21 cellular contexts compared by ENCODE assay signal in the genomic region with DNA sequence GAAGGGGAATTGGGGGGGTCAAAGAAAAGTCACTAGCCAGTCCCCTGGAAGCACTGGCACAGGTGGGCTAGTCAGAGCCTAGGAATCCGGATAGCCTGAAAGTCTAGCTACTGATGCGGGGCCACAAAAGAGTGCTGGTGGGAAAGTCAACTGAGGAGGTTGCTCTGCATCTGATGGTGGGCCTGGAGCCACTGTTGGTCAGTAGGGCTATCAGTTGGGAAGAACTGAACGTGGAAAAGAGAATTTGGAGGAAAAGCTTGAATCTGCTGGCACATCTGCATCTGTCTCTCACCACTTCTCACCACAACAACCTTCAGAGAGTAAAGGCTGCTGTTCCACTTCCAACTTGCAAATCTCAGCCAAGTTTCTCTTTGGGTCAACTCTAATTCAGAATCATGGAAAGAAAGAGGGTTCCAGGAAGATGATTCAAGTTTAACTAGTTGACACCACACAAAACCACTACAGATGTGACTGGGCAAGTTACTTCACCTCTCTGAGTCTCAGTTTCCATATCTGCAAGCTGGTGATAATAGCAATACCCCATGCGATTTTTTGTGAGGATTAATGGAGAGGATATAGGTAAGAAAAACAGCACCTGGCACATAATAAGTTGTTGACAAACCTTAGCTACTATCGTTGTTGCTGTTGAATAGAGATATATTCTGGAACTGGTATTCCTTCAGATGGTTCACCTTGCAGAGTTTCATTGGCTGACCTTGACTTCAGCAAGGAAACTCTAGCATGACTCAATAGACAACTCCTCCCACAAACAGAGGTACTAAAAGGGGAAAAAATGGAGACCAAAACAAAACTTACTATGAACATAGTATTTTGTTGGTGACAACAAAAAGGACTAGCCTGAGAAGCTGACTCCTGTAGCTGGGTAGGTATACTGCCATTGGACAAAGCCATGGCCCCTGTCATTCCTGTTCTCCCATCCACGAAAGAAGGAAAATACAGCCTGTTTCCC.
DNase-seq lines count a peak whose midpoint lies in the region; ATAC-seq, FAIRE-seq and TF ChIP-seq lines count a peak whose summit lies in the region.
"Had no signal": no experiment of that assay in that cellular context is flagged by ENCODE, and none has a peak within 500 bp of the region (broad histone marks: within the 10 kb centered on the region; RNA-seq: fewer than 3 reads in every experiment).

No MANE protein-coding gene starts in this region.

- peaks cover 31% of the 10 kb centered on the region for H3K36me3 Mint-ChIP-seq in activated CD8-positive, alpha-beta memory T cell treated with anti-CD3 and anti-CD28 coated beads, Interleukin-2, amount 10 ng/mL, durations not matched to agents 7 days and 5 days
- H3K36me3 Mint-ChIP-seq: CD4-positive, alpha-beta memory T cell had no signal

- no peak overlapping the region for H3K9ac ChIP-seq in K562 (ENCODE audit: insufficient read depth in 1 of 2, low read depth in 2 of 2, low read length in 2 of 2)
- H3K9ac ChIP-seq: parathyroid adenoma had no signal

- ATAC-seq in activated CD8-positive, alpha-beta memory T cell treated with anti-CD3 and anti-CD28 coated beads, Interleukin-2, amount 10 ng/mL, durations not matched to agents 7 days and 5 days, result peak; percentile 68
- ATAC-seq in GM21390 (IDR thresholded peaks at IDR 0.05; ENCODE audit: unreplicated experiment) (peak; percentile 40), HG03175 (IDR thresholded peaks at IDR 0.05; ENCODE audit: unreplicated experiment) (peak; percentile 27), K562 (no peak), HG03095 (IDR thresholded peaks at IDR 0.05; ENCODE audit: unreplicated experiment) (no peak)
- ATAC-seq: effector memory CD8-positive, alpha-beta T cell had no signal

- CTCF ChIA-PET in activated CD8-positive, alpha-beta memory T cell treated with anti-CD3 and anti-CD28 coated beads, Interleukin-2, amount 10 ng/mL, durations not matched to agents 7 days and 5 days (lab: Charles Lee), result interaction anchor here (0.9 kb wide), 1 partner anchor 12 kb away, joined by 4 read pairs; no protein-coding TSS in a partner anchor
- CTCF ChIA-PET in K562 (lab: Yijun Ruan, JAX; ENCODE audit: low intra/inter-chr PET ratio), result no interaction called here

- peaks cover 8% of the 10 kb centered on the region for H3K9me3 Mint-ChIP-seq in activated CD8-positive, alpha-beta memory T cell treated with anti-CD3 and anti-CD28 coated beads, Interleukin-2, amount 10 ng/mL, durations not matched to agents 7 days and 5 days (ENCODE audit: low read depth)
- H3K9me3 Mint-ChIP-seq: HFFc6 had no signal

- no peaks in the 10 kb centered on the region for H3K79me2 ChIP-seq in K562 (ENCODE audit: control insufficient read depth, insufficient read depth, low read length)
- H3K79me2 ChIP-seq: parathyroid adenoma had no signal

- no peaks in the 10 kb centered on the region for H3K4me1 ChIP-seq in K562 (replicated peaks in 1 of 2; ENCODE audit: control insufficient read depth in 2 of 2, insufficient read depth in 2 of 2, low read length in 2 of 2)
- H3K4me1 ChIP-seq: left ventricle myocardium inferior, parathyroid adenoma, SJCRH30 had no signal

- H3K27me3 ChIP-seq in K562 (ENCODE audit: control insufficient read depth in 2 of 2, insufficient read depth in 2 of 2, low read length in 2 of 2), result no peaks in the 10 kb centered on the region
- H3K27me3 ChIP-seq: SJCRH30 had no signal

- H3K36me3 ChIP-seq in K562 (ENCODE audit: control insufficient read depth, insufficient read depth, low read length), result no peaks in the 10 kb centered on the region
- H3K36me3 ChIP-seq: left ventricle myocardium inferior, SJCRH30 had no signal

- no peak for TF ChIP-seq CTCF in K562 (IDR thresholded peaks at IDR 0.05 in 2 of 3, conservative IDR thresholded peaks at IDR 0.05 in 1 of 3; ENCODE audit: insufficient read depth in 2 of 3, low read depth in 1 of 3, low read length in 3 of 3)

- WGBS in K562 (ENCODE audit: insufficient coverage, low coverage, missing lambda C conversion rate), result 3% methylated on average over 6 of the region's 6 CpGs

- peaks cover 61% of the 10 kb centered on the region for H3K4me1 Mint-ChIP-seq in activated CD8-positive, alpha-beta memory T cell treated with anti-CD3 and anti-CD28 coated beads, Interleukin-2, amount 10 ng/mL, durations not matched to agents 7 days and 5 days

- H3K9me1 ChIP-seq in K562 (ENCODE audit: control insufficient read depth, insufficient read depth, low read length), result no peaks in the 10 kb centered on the region

- H3K27me3 Mint-ChIP-seq in activated CD8-positive, alpha-beta memory T cell treated with anti-CD3 and anti-CD28 coated beads, Interleukin-2, amount 10 ng/mL, durations not matched to agents 7 days and 5 days, result no peaks in the 10 kb centered on the region
- H3K27me3 Mint-ChIP-seq: CD4-positive, alpha-beta memory T cell; effector memory CD8-positive, alpha-beta T cell had no signal

- no peak overlapping the region for H3K27ac ChIP-seq in K562 (ENCODE audit: extremely low read depth, low read depth, low read length)
- H3K27ac ChIP-seq: left ventricle myocardium inferior, parathyroid adenoma, SJCRH30, skin epidermis had no signal

- H3K4me3 Mint-ChIP-seq in activated CD8-positive, alpha-beta memory T cell treated with anti-CD3 and anti-CD28 coated beads, Interleukin-2, amount 10 ng/mL, durations not matched to agents 7 days and 5 days, result no peak overlapping the region
- H3K4me3 Mint-ChIP-seq: CD4-positive, alpha-beta memory T cell; effector memory CD8-positive, alpha-beta T cell; HFFc6 had no signal

- no peak for TF ChIP-seq EP300 in K562 (IDR thresholded peaks at IDR 0.05; ENCODE audit: low read length)

- H3K27ac Mint-ChIP-seq in activated CD8-positive, alpha-beta memory T cell treated with anti-CD3 and anti-CD28 coated beads, Interleukin-2, amount 10 ng/mL, durations not matched to agents 7 days and 5 days, result peak overlapping the region; percentile 76
- H3K27ac Mint-ChIP-seq: effector memory CD8-positive, alpha-beta T cell; HFFc6 had no signal

- H3K9me3 ChIP-seq in K562 (replicated peaks; ENCODE audit: control insufficient read depth, insufficient read depth, low read depth, low read length), result no peaks in the 10 kb centered on the region
- H3K9me3 ChIP-seq: left ventricle myocardium inferior, SJCRH30 had no signal

- intact Hi-C loops in K562 (cut with micrococcal nuclease) (no loop called here), cardiac septum (cut with DNase I) (no loop called here)

- FAIRE-seq in K562 (lab: Jason Lieb, UNC), result no peak

- POLR2A ChIA-PET in K562 (lab: Yijun Ruan, JAX), result no interaction called here

- no peak overlapping the region for H3K4me3 ChIP-seq in K562
- H3K4me3 ChIP-seq: left ventricle myocardium inferior, SJCRH30, skin epidermis had no signal

- no peak overlapping the region for H2AFZ ChIP-seq in K562 (ENCODE audit: low read depth, low read length)
- H2AFZ ChIP-seq: parathyroid adenoma had no signal

- no peak for TF ChIP-seq RAD21 in K562 (CRISPR knock-in tag; conservative IDR thresholded peaks at IDR 0.05 in 1 of 2, IDR thresholded peaks at IDR 0.05 in 1 of 2)

- no peaks in the 10 kb centered on the region for H4K20me1 ChIP-seq in K562 (replicated peaks; ENCODE audit: control insufficient read depth, insufficient read depth, low read length)

- no peak for TF ChIP-seq POLR2A in K562 (conservative IDR thresholded peaks at IDR 0.05)

- in situ Hi-C loops in K562 (cut with MboI) (no loop called here), KBM-7 (cut with MboI; ENCODE audit: low pct_unique_long_range_greater_than_20kb, low sequenced_read_pairs) (no loop called here)

- no TSS peak for BruUV-seq in K562 (replicated peaks; lab: Mats Ljungman, UMichigan)

- H3K4me2 ChIP-seq in K562 (ENCODE audit: insufficient read depth, low read length), result no peak overlapping the region

- peak; percentile 53 for DNase-seq in activated CD8-positive, alpha-beta memory T cell treated with anti-CD3 and anti-CD28 coated beads, Interleukin-2, amount 10 ng/mL, durations not matched to agents 7 days and 5 days
- DNase-seq in activated CD8-positive, alpha-beta memory T cell treated with anti-CD3 and anti-CD28 coated beads, Interleukin-2, amount 50 U/mL, for 48 hours, result no peak
- DNase-seq in K562 (ENCODE audit: extremely low read depth in 1 of 4, low spot score in 3 of 4) (no peak), cardiac septum (ENCODE audit: low spot score) (no peak), KBM-7 (no peak)
- DNase-seq: caudate nucleus; CD4-positive, alpha-beta memory T cell; DND-41; effector memory CD8-positive, alpha-beta T cell; HFFc6; left ventricle myocardium inferior; MV-4-11; NCI-H2081; NCI-H524 treated with DMSO at 0.1 percent for 48 hours; SJCRH30; stimulated activated naive CD4-positive, alpha-beta T cell had no signal

TF ChIP-seq in K562, 482 proteins besides CTCF, POLR2A, EP300 and RAD21:
- TF ChIP-seq ZNF668 (CRISPR knock-in tag; IDR thresholded peaks at IDR 0.05), result no peak
- peak; percentile 78; the same call in 1 of the 2 replicates for TF ChIP-seq ZNF75A (CRISPR knock-in tag; IDR thresholded peaks at IDR 0.05)
- no peak for TF ChIP-seq ZNF253 (CRISPR knock-in tag; conservative IDR thresholded peaks at IDR 0.05)

Comparison
In these comparisons a context has a peak if more than half of its experiments do, and no peak if none do; other contexts are left out.
1. ATAC-seq: peak in activated CD8-positive, alpha-beta memory T cell treated with anti-CD3 and anti-CD28 coated beads, Interleukin-2, amount 10 ng/mL, durations not matched to agents 7 days and 5 days (single experiment), GM21390 (single experiment) and HG03175 (single experiment); none in K562 (single experiment) and HG03095 (single experiment).